1 cellular context compared by ENCODE assay signal in the genomic region with DNA sequence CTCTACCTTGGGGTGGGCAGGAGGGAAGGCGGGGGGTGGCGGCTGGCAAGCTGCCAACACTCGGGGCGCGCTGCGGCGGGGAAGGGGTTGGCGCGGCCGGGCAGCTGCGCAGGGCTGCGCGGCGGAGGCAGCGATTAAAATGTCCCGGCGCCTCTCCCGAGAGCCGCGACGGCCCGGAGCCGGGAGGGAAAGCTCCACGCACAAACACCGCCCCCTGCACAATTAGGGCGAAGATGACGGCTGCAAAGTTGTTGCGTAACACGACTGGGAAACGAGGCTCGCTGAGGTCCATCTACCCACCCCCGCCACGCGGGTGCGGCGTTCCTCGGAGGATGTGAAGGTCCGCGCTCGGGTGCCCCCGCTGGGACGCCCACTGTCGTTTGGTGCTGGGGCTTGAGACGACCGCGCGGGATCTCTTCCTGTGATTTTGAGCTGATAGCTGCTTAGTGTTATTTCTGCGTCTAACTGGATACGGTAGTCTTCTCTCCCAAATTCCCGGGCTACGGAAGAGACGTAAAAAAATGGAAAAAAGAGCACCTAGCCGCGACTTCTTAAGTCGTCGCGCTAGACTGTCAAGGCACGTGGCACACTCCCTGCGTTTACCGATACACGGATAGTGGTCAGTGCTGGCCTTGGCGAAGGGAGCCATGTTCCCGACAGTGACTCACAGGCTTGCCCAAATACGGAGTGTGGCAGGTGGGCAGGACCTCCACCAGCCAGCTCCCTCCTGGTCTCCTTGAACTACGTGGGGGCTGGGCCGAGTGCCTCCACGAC.
TF ChIP-seq lines count a peak whose summit lies in the region.

No MANE protein-coding gene starts in this region.

TF ChIP-seq in HepG2, 621 proteins besides CTCF, POLR2A, EP300 and RAD21 (continued from another document and continues in another):
- TF ChIP-seq, protein P1, sequence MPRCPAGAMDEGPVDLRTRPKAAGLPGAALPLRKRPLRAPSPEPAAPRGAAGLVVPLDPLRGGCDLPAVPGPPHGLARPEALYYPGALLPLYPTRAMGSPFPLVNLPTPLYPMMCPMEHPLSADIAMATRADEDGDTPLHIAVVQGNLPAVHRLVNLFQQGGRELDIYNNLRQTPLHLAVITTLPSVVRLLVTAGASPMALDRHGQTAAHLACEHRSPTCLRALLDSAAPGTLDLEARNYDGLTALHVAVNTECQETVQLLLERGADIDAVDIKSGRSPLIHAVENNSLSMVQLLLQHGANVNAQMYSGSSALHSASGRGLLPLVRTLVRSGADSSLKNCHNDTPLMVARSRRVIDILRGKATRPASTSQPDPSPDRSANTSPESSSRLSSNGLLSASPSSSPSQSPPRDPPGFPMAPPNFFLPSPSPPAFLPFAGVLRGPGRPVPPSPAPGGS (CRISPR knock-in tag; IDR thresholded peaks at IDR 0.05) = peak; percentile 41; the same call in 1 of the 2 replicates
- no peak for TF ChIP-seq ZNF12 (CRISPR knock-in tag; IDR thresholded peaks at IDR 0.05)
- TF ChIP-seq ZNF10 (CRISPR knock-in tag; IDR thresholded peaks at IDR 0.05; ENCODE audit: borderline replicate concordance, low read depth) = no peak
- TF ChIP-seq, protein P2, sequence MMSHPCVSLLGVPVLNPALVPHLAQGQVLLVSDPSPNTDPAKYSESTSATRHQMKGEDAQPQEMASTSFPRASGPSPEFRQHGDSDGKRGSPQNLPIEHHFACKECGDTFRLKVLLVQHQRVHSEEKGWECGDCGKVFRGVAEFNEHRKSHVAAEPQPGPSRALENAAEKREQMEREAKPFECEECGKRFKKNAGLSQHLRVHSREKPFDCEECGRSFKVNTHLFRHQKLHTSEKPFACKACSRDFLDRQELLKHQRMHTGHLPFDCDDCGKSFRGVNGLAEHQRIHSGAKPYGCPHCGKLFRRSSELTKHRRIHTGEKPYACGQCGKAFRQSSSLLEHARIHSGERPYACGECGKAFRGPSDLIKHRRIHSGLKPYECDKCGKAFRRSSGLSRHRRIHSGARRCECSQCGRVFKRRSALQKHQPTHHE (CRISPR knock-in tag; IDR thresholded peaks at IDR 0.05; ENCODE audit: borderline replicate concordance) = 0 out of 2 replicates have a peak, but pooled peaks have one; percentile 21
- TF ChIP-seq ZBTB40 (IDR thresholded peaks at IDR 0.05) = no peak
- peak; percentile 51; the same call in 1 of the 2 replicates for TF ChIP-seq ZBTB40 (CRISPR knock-in tag; IDR thresholded peaks at IDR 0.05)
- peak; percentile 98 for TF ChIP-seq AGO2 (optimal IDR thresholded peaks at IDR 0.05; ENCODE audit: low read depth, low read length)
- peak in 1 of 2 experiments; percentile 26; a peak in 2 of 4 replicates for TF ChIP-seq HMGXB4 (CRISPR knock-in tag; IDR thresholded peaks at IDR 0.05; ENCODE audit: borderline replicate concordance in 1 of 2, low read depth in 1 of 2)
- TF ChIP-seq NR3C1 (CRISPR knock-in tag; IDR thresholded peaks at IDR 0.05) = no peak
- no peak for TF ChIP-seq ZNF552 (CRISPR knock-in tag; IDR thresholded peaks at IDR 0.05; ENCODE audit: borderline replicate concordance)
- no peak for TF ChIP-seq ZNF652 (CRISPR knock-in tag; IDR thresholded peaks at IDR 0.05; ENCODE audit: borderline replicate concordance, low read depth)
- TF ChIP-seq NRL (CRISPR knock-in tag; IDR thresholded peaks at IDR 0.05; ENCODE audit: borderline replicate concordance) = no peak; the same call in 1 of the 2 replicates
- no peak for TF ChIP-seq THAP11 (CRISPR knock-in tag; IDR thresholded peaks at IDR 0.05)
- TF ChIP-seq NFIB (CRISPR knock-in tag; IDR thresholded peaks at IDR 0.05; ENCODE audit: borderline replicate concordance) = no peak
- no peak for TF ChIP-seq PRMT3 (CRISPR knock-in tag; IDR thresholded peaks at IDR 0.05; ENCODE audit: borderline replicate concordance, low read depth)
- no peak for TF ChIP-seq MZF1 (CRISPR knock-in tag; IDR thresholded peaks at IDR 0.05; ENCODE audit: borderline replicate concordance)
- TF ChIP-seq GZF1 (CRISPR knock-in tag; IDR thresholded peaks at IDR 0.05) = no peak
- peak; percentile 51; the same call in 1 of the 2 replicates for TF ChIP-seq PITX1 (CRISPR knock-in tag; IDR thresholded peaks at IDR 0.05)
- TF ChIP-seq HOXA9 (CRISPR knock-in tag; IDR thresholded peaks at IDR 0.05; ENCODE audit: borderline replicate concordance) = no peak
- TF ChIP-seq ZNF333 (CRISPR knock-in tag; IDR thresholded peaks at IDR 0.05; ENCODE audit: borderline replicate concordance) = peak; percentile 65; the same call in 1 of the 2 replicates
- no peak for TF ChIP-seq GATA4 (IDR thresholded peaks at IDR 0.05; ENCODE audit: borderline replicate concordance, low read depth)
- peak; percentile 13 for TF ChIP-seq SKI (IDR thresholded peaks at IDR 0.05; ENCODE audit: partially characterized antibody)
- TF ChIP-seq ZNF282 (IDR thresholded peaks at IDR 0.05; ENCODE audit: partially characterized antibody) = no peak
- peak; percentile 81; the same call in 1 of the 2 replicates for TF ChIP-seq ZFP36L1 (CRISPR knock-in tag; IDR thresholded peaks at IDR 0.05)
- TF ChIP-seq ZSCAN25 (CRISPR knock-in tag; IDR thresholded peaks at IDR 0.05) = 0 out of 2 replicates have a peak, but pooled peaks have one; percentile 0
- no peak for TF ChIP-seq ZNF597 (CRISPR knock-in tag; IDR thresholded peaks at IDR 0.05)
- peak; percentile 64 for TF ChIP-seq ZNF280D (CRISPR knock-in tag; IDR thresholded peaks at IDR 0.05)
- TF ChIP-seq ZSCAN5A (CRISPR knock-in tag; IDR thresholded peaks at IDR 0.05; ENCODE audit: borderline replicate concordance) = no peak
- TF ChIP-seq NFYB (CRISPR knock-in tag; IDR thresholded peaks at IDR 0.05) = no peak
- peak; percentile 47; the same call in 1 of the 2 replicates for TF ChIP-seq ZNF160 (CRISPR knock-in tag; IDR thresholded peaks at IDR 0.05)
- no peak for TF ChIP-seq ZNF317 (CRISPR knock-in tag; IDR thresholded peaks at IDR 0.05)
- peak; percentile 58; the same call in 1 of the 2 replicates for TF ChIP-seq ZNF703 (CRISPR knock-in tag; IDR thresholded peaks at IDR 0.05; ENCODE audit: borderline replicate concordance)
- TF ChIP-seq ZNF562 (CRISPR knock-in tag; IDR thresholded peaks at IDR 0.05; ENCODE audit: borderline replicate concordance) = peak; percentile 59; the same call in 1 of the 2 replicates
- no peak for TF ChIP-seq ZNF660 (CRISPR knock-in tag; IDR thresholded peaks at IDR 0.05; ENCODE audit: borderline replicate concordance, low read depth)
- 0 out of 2 replicates have a peak, but pooled peaks have one; percentile 73 for TF ChIP-seq ZNF615 (CRISPR knock-in tag; IDR thresholded peaks at IDR 0.05; ENCODE audit: borderline replicate concordance)
- no peak; the same call in 1 of the 2 replicates for TF ChIP-seq BORCS8-MEF2B (CRISPR knock-in tag; IDR thresholded peaks at IDR 0.05)
- no peak for TF ChIP-seq ZNF775 (CRISPR knock-in tag; IDR thresholded peaks at IDR 0.05; ENCODE audit: borderline replicate concordance)
- no peak for TF ChIP-seq ZNF678 (CRISPR knock-in tag; IDR thresholded peaks at IDR 0.05)
- no peak for TF ChIP-seq MIER2 (CRISPR knock-in tag; IDR thresholded peaks at IDR 0.05)
